Comparison of ENCODE assay signal across 24 cellular contexts in genomic region chr15:97966924-97967620, GRCh38. TPM values are rescaled to one million over a fixed set of nuclear protein-coding genes. Genes with fewer than 3 reads are reported as not detected.
DNase-seq lines count a peak whose midpoint lies in the region; ATAC-seq and TF ChIP-seq lines count a peak whose summit lies in the region.
"Had no signal": no experiment of that assay in that cellular context is flagged by ENCODE, and none has a peak within 500 bp of the region (broad histone marks: within the 10 kb centered on the region; RNA-seq: fewer than 3 reads in every experiment).

No MANE protein-coding gene starts in this region.

- TF ChIP-seq CTCF in gastroesophageal sphincter (IDR thresholded peaks at IDR 0.05) (no peak), tibial nerve (IDR thresholded peaks at IDR 0.05) (no peak)

- H3K4me3 ChIP-seq in SK-N-MC (peak overlapping the region; percentile 68), gastroesophageal sphincter (no peak overlapping the region), tibial nerve (no peak overlapping the region)
- H3K4me3 ChIP-seq: lower lobe of right lung, SJSA1 had no signal

- H3K27ac ChIP-seq in SK-N-MC: peak overlapping the region; percentile 94
- peak overlapping the region; percentile 23 to 36 (median 28) for H3K27ac ChIP-seq in gastroesophageal sphincter
- peak overlapping the region in 3 of 4 donors; percentile 5 to 62 (median 49) for H3K27ac ChIP-seq in tibial nerve
- H3K27ac ChIP-seq: lower lobe of right lung, neutrophil, SJSA1 had no signal

- TF ChIP-seq POLR2A in gastroesophageal sphincter (IDR thresholded peaks at IDR 0.05): no peak
- no peak for TF ChIP-seq POLR2A in tibial nerve (IDR thresholded peaks at IDR 0.05)

- 57% methylated on average over 6 of the region's 6 CpGs for WGBS in gastroesophageal sphincter (ENCODE audit: low coverage in 1 of 2), 2 donors
- WGBS in tibial nerve, 2 donors: 41% methylated on average over 6 of the region's 6 CpGs

- H3K4me1 ChIP-seq in gastroesophageal sphincter (peaks cover 13 to 74% (median 15%) of the 10 kb centered on the region in 3 donors), tibial nerve (peaks cover 0 to 67% (median 33%) of the 10 kb centered on the region in 4 donors)

- peak; percentile 26 for DNase-seq in EL
- DNase-seq in SK-N-MC (ENCODE audit: low read depth, low spot score): peak; percentile 57
- DNase-seq in tibial nerve (ENCODE audit: low spot score in 2 of 2): no peak
- no peak for DNase-seq in HPDE6-E6E7 (ENCODE audit: extremely low spot score)
- DNase-seq in NCI-H1105 (lab: John Stamatoyannopoulos, UW): no peak
- no peak for DNase-seq in NCI-H510A treated with DMSO at 0.1 percent for 48 hours (lab: John Stamatoyannopoulos, UW)
- DNase-seq: activated CD4-positive, alpha-beta T cell treated with anti-CD3 and anti-CD28 coated beads for 36 hours; activated naive CD4-positive, alpha-beta T cell treated with anti-CD3 and anti-CD28 coated beads, Interleukin-2, amount 50 U/mL, for 16 hours; activated T-cell treated with anti-CD3 and anti-CD28 coated beads, Interleukin-2, amount 50 U/mL, for 48 hours; anterior cingulate cortex; caudate nucleus; CD4-positive, alpha-beta T cell; DMS 273 treated with DMSO at 0.1 percent for 48 hours; hypothalamus; Karpas-422; lower lobe of right lung; NCI-H2029 treated with DMSO at 0.1 percent for 48 hours; stimulated activated CD4-positive, alpha-beta T cell treated with anti-CD3 and anti-CD28 coated beads, Interleukin-4, amount 100 ng/mL, for 4 hours; stimulated activated naive CD8-positive, alpha-beta T cell treated with anti-CD3 and anti-CD28 coated beads, Interleukin-15, Interleukin-2, amounts not matched to agents 100 U/mL and 50 U/mL, for 24 hours had no signal

- H3K27me3 ChIP-seq in gastroesophageal sphincter (no peaks in the 10 kb centered on the region), tibial nerve (no peaks in the 10 kb centered on the region)
- H3K27me3 ChIP-seq: SJSA1 had no signal

- H3K36me3 ChIP-seq in SK-N-MC (ENCODE audit: insufficient read depth, low read length) (no peaks in the 10 kb centered on the region), gastroesophageal sphincter (peaks cover 10 to 51% of the 10 kb centered on the region in 2 donors), tibial nerve (peaks cover 0 to 37% (median 3%) of the 10 kb centered on the region in 3 donors)
- H3K36me3 ChIP-seq: neutrophil had no signal

- TF ChIP-seq EP300 in gastroesophageal sphincter (IDR thresholded peaks at IDR 0.05) (no peak), tibial nerve (IDR thresholded peaks at IDR 0.05) (no peak)

- ATAC-seq in gastroesophageal sphincter (no peak), GM18861 (IDR thresholded peaks at IDR 0.05; ENCODE audit: unreplicated experiment) (no peak)
- ATAC-seq: activated CD4-positive, alpha-beta T cell treated with anti-CD3 and anti-CD28 coated beads for 36 hours; lower lobe of right lung; Panc1; stimulated activated naive CD8-positive, alpha-beta T cell treated with anti-CD3 and anti-CD28 coated beads, Interleukin-15, Interleukin-2, amounts not matched to agents 100 U/mL and 50 U/mL, for 24 hours had no signal

- no peaks in the 10 kb centered on the region for H3K9me3 ChIP-seq in SK-N-MC (ENCODE audit: low read depth, low read length)
- no peaks in the 10 kb centered on the region for H3K9me3 ChIP-seq in gastroesophageal sphincter
- H3K9me3 ChIP-seq in tibial nerve: no peaks in the 10 kb centered on the region
- H3K9me3 ChIP-seq: lower lobe of right lung, neutrophil, SJSA1 had no signal

- peak overlapping the region; percentile 38 for H3K9ac ChIP-seq in SK-N-MC (ENCODE audit: insufficient read length)

RNA-seq across cellular contexts. Expression of gene ARRDC4, which starts 6.6 kb away (rescaled TPM):
- total RNA-seq in gastroesophageal sphincter: 100 to 1,000 TPM in 3 of 4 donors, 10 to 100 TPM in 1; 49.5 to 176 (median 116) TPM
- 10 to 100 TPM; 27.1 to 68.2 (median 61.0) TPM for total RNA-seq in tibial nerve

Comparison
In these comparisons a context has a peak if more than half of its experiments do, and no peak if none do; other contexts are left out.
1. DNase-seq: peak in EL (single experiment) and SK-N-MC (single experiment); none in tibial nerve (0 of 2), HPDE6-E6E7 (single experiment), NCI-H1105 (single experiment) and NCI-H510A treated with DMSO at 0.1 percent for 48 hours (single experiment).
2. H3K27ac ChIP-seq: peak in every context shown above with its lines; median percentile 94 in SK-N-MC; 49 in tibial nerve; 28 in gastroesophageal sphincter.